In genomic region chr9:78005231-78006002, GRCh38 we compare ENCODE assay signal across 18 cellular contexts. TPM values are rescaled to one million over a fixed set of nuclear protein-coding genes. Genes with fewer than 3 reads are reported as not detected.
DNase-seq lines count a peak whose midpoint lies in the region; ATAC-seq and TF ChIP-seq lines count a peak whose summit lies in the region.
"Had no signal": no experiment of that assay in that cellular context is flagged by ENCODE, and none has a peak within 500 bp of the region (broad histone marks: within the 10 kb centered on the region; RNA-seq: fewer than 3 reads in every experiment).

No MANE protein-coding gene starts in this region.

- no peak overlapping the region for H3K4me3 Mint-ChIP-seq in CD14-positive monocyte
- H3K4me3 Mint-ChIP-seq: B cell had no signal

- no peak overlapping the region for H3K4me3 ChIP-seq in astrocyte of the spinal cord (ENCODE audit: low read depth, low read length)
- no peak overlapping the region for H3K4me3 ChIP-seq in neutrophil (ENCODE audit: low read depth in 1 of 2, low read length in 1 of 2)
- H3K4me3 ChIP-seq: SJCRH30 had no signal

- in situ Hi-C loops in astrocyte of the spinal cord (cut with HindIII; ENCODE audit: low sequenced_read_pairs), result no loop called here

- TF ChIP-seq CTCF in CD14-positive monocyte (IDR thresholded peaks at IDR 0.05), result no peak
- TF ChIP-seq CTCF in astrocyte of the spinal cord (IDR thresholded peaks at IDR 0.05; ENCODE audit: low read depth, low read length), result no peak
- TF ChIP-seq CTCF in neutrophil (IDR thresholded peaks at IDR 0.05), result no peak

- DNase-seq in CD14-positive monocyte (ENCODE audit: low spot score) (no peak), astrocyte of the spinal cord (ENCODE audit: low read depth, low spot score) (peak; percentile 28), iris pigment epithelial cell (ENCODE audit: low read depth) (peak; percentile 42), NCI-H146 (lab: John Stamatoyannopoulos, UW) (no peak), NCI-H69 (lab: John Stamatoyannopoulos, UW) (no peak), left cardiac atrium (no peak)
- no peak for DNase-seq in activated T-cell treated with anti-CD3 and anti-CD28 coated beads, Interleukin-2, amount 50 U/mL, for 48 hours
- DNase-seq: 8988T, KBM-7, NCI-H1092, NCI-H1436, NCI-H1930, NCI-H2227 treated with DMSO at 0.1 percent for 48 hours, NCI-H510A, NCI-H82, SJCRH30 had no signal

- H3K4me1 ChIP-seq in neutrophil (ENCODE audit: control insufficient read depth in 1 of 2, insufficient read depth in 1 of 2, low read depth in 1 of 2, low read length in 1 of 2), result peaks cover 41 to 56% of the 10 kb centered on the region in 2 experiments
- H3K4me1 ChIP-seq: SJCRH30 had no signal

- peaks cover 4 to 6% of the 10 kb centered on the region in 2 donors for H3K36me3 Mint-ChIP-seq in CD14-positive monocyte

- H3K27me3 Mint-ChIP-seq in CD14-positive monocyte (ENCODE audit: low read depth in 3 of 3), result no peaks in the 10 kb centered on the region

- ATAC-seq in left cardiac atrium, result no peak

- peaks cover 6% of the 10 kb centered on the region for H3K36me3 ChIP-seq in neutrophil

- intact Hi-C loops in CD14-positive monocyte (cut with micrococcal nuclease), result no loop called here
- intact Hi-C loops in left cardiac atrium (cut with DNase I), result no loop called here

- H3K27ac ChIP-seq in neutrophil, result peak overlapping the region; percentile 55
- H3K27ac ChIP-seq: SJCRH30 had no signal

- no peaks in the 10 kb centered on the region for H3K9me3 ChIP-seq in neutrophil
- H3K9me3 ChIP-seq: SJCRH30 had no signal

- peak overlapping the region in 4 of 7 donors; percentile 24 to 85 (median 64) for H3K27ac Mint-ChIP-seq in CD14-positive monocyte
- H3K27ac Mint-ChIP-seq: B cell had no signal

- H3K27me3 ChIP-seq in neutrophil, result no peaks in the 10 kb centered on the region
- H3K27me3 ChIP-seq: SJCRH30 had no signal

- H3K9me3 Mint-ChIP-seq in CD14-positive monocyte, result no peaks in the 10 kb centered on the region

- peaks cover 74% of the 10 kb centered on the region for H3K4me1 Mint-ChIP-seq in CD14-positive monocyte

RNA-seq across cellular contexts. Expression of gene GNAQ, which starts 26.2 kb away (rescaled TPM):
- polyA plus RNA-seq in CD14-positive monocyte, result 1 to 10 TPM; 8.3 to 9.6 TPM
- total RNA-seq in left cardiac atrium, result 10 to 100 TPM; 20.9 to 27.8 TPM

Comparison
In these comparisons a context has a peak if more than half of its experiments do, and no peak if none do; other contexts are left out.
1. DNase-seq: peak in astrocyte of the spinal cord (single experiment) and iris pigment epithelial cell (single experiment); none in CD14-positive monocyte (single experiment), NCI-H146 (single experiment), NCI-H69 (single experiment), left cardiac atrium (single experiment) and activated T-cell treated with anti-CD3 and anti-CD28 coated beads, Interleukin-2, amount 50 U/mL, for 48 hours (0 of 2).